In the genomic region with DNA sequence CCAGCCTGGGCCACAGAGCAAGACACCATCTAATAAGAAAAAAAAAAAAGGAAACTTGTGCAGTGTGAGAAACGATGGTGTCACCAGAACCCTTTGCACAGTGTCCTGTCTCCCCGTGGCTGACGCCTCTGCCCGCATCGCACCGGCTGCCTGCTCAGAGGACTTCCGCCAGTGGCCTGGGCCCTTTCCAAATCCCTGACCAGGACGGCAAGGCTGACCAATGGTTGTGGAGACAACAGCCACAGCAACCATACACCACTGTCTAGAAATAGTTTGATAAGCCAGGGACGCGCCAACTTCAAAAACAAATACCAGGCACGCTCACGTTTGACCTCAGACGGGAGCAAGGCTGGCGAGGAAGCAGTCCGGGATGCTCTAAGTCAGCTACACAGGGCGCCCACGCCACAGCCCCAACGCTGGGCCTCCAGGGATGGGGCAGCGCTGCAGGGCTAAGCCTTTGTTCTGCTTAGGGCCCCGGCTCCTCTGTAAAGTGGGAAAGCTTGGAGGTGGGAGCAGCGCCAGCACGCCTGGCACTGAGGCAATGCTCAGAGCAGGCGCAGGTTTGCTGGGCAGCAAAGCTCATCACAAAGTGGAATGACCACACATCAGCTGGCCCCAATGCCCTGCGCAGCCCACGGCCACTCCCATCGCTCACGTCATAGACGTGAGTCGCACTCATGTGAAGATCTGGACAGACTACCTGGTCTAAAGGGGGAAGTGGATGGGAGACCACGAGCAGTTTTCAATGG, we compare ENCODE assay signal across 17 cellular contexts. TPM values are rescaled to one million over a fixed set of nuclear protein-coding genes. Genes with fewer than 3 reads are reported as not detected.
A peak's percentile ranks its signal among the peaks of the same experiment; 100 is the strongest.
DNase-seq lines count a peak whose midpoint lies in the region; ATAC-seq and TF ChIP-seq lines count a peak whose summit lies in the region.
"Had no signal": no experiment of that assay in that cellular context is flagged by ENCODE, and none has a peak within 500 bp of the region (broad histone marks: within the 10 kb centered on the region; RNA-seq: fewer than 3 reads in every experiment).

No MANE protein-coding gene starts in this region.

- POLR2A ChIA-PET in WTC11 (lab: Charles Lee) = interaction anchor here (0.7 kb wide), 1 partner anchor 14 kb away, joined by 4 read pairs; no protein-coding TSS in a partner anchor

- no peak for TF ChIP-seq EP300 in ovary (IDR thresholded peaks at IDR 0.05)

- H3K4me1 ChIP-seq in ovary (ENCODE audit: insufficient read depth) = no peaks in the 10 kb centered on the region
- H3K4me1 ChIP-seq: tibial artery had no signal

- no peaks in the 10 kb centered on the region for H3K9me3 ChIP-seq in ovary
- H3K9me3 ChIP-seq: tibial artery had no signal

- WGBS in ovary, 3 donors = 75 to 91% (median 89%) methylated on average over 30 of the region's 30 CpGs

- DNase-seq in natural killer cell = no peak
- no peak for DNase-seq in natural killer cell treated with Interleukin-12 subunit alpha and Interleukin-12 subunit beta and Interleukin-15 and Interleukin-18, amount 100 ng/mL, for 72 hours (ENCODE audit: low spot score)
- no peak for DNase-seq in WTC11 (ENCODE audit: low spot score)
- peak; percentile 67 for DNase-seq in left cardiac atrium
- DNase-seq in NCI-H2171 (lab: John Stamatoyannopoulos, UW) = no peak
- DNase-seq in ovary = no peak
- no peak for DNase-seq in omental fat pad (ENCODE audit: low spot score)
- DNase-seq in activated T-helper 2 cell treated with anti-CD3 and anti-CD28 coated beads, Interferon-gamma antibody, Interleukin-2, Interleukin-4, amounts not matched to agents 10 μg/mL and 5 μg/mL and 100 μg/mL, durations not matched to agents 14 hours and 24 hours and 36 hours (ENCODE audit: low spot score) = no peak
- DNase-seq: activated CD4-positive, alpha-beta T cell treated with anti-CD3 and anti-CD28 coated beads, Interleukin-2, amount 10 ng/mL, durations not matched to agents 24 days and 14 days; NCI-H1417 treated with DMSO at 0.1 percent for 48 hours; NCI-H446 treated with DMSO at 0.1 percent for 48 hours; retina; stimulated activated CD4-positive, alpha-beta T cell treated with anti-CD3 and anti-CD28 coated beads, Interleukin-2, amount 100 ng/mL, for 24 hours; T1000; tibial artery had no signal

- ATAC-seq in natural killer cell (no peak), WTC11 (no peak), left cardiac atrium (peak; percentile 67 to 76), omental fat pad (ENCODE audit: low FRiP score) (no peak)
- ATAC-seq in natural killer cell treated with Interleukin-12 subunit alpha and Interleukin-12 subunit beta and Interleukin-15 and Interleukin-18, amount 100 ng/mL, for 72 hours = no peak
- ATAC-seq: naive thymus-derived CD8-positive, alpha-beta T cell had no signal

- peak overlapping the region; percentile 18 to 44 for H3K27ac Mint-ChIP-seq in natural killer cell
- H3K27ac Mint-ChIP-seq in natural killer cell treated with Interleukin-12 subunit alpha and Interleukin-12 subunit beta and Interleukin-15 and Interleukin-18, amount 100 ng/mL, for 72 hours = no peak overlapping the region
- peak overlapping the region; percentile 82; the same call in 1 of the 2 replicates for H3K27ac Mint-ChIP-seq in WTC11
- no peak overlapping the region for H3K27ac Mint-ChIP-seq in activated T-helper 2 cell treated with anti-CD3 and anti-CD28 coated beads, Interferon-gamma antibody, Interleukin-2, Interleukin-4, amounts not matched to agents 10 μg/mL and 5 μg/mL and 100 μg/mL, durations not matched to agents 14 hours and 24 hours and 36 hours
- H3K27ac Mint-ChIP-seq: activated CD4-positive, alpha-beta T cell treated with anti-CD3 and anti-CD28 coated beads, Interleukin-2, amount 10 ng/mL, durations not matched to agents 24 days and 14 days had no signal

- H3K4me1 Mint-ChIP-seq in natural killer cell (no peaks in the 10 kb centered on the region), WTC11 (no peaks in the 10 kb centered on the region)
- H3K4me1 Mint-ChIP-seq in natural killer cell treated with Interleukin-12 subunit alpha and Interleukin-12 subunit beta and Interleukin-15 and Interleukin-18, amount 100 ng/mL, for 72 hours (ENCODE audit: low read depth in 2 of 2) = peaks cover 6 to 9% of the 10 kb centered on the region in 2 donors
- no peaks in the 10 kb centered on the region for H3K4me1 Mint-ChIP-seq in activated T-helper 2 cell treated with anti-CD3 and anti-CD28 coated beads, Interferon-gamma antibody, Interleukin-2, Interleukin-4, amounts not matched to agents 10 μg/mL and 5 μg/mL and 100 μg/mL, durations not matched to agents 14 hours and 24 hours and 36 hours (ENCODE audit: low read depth)
- H3K4me1 Mint-ChIP-seq: naive thymus-derived CD8-positive, alpha-beta T cell had no signal

- no peak overlapping the region for H3K4me3 Mint-ChIP-seq in natural killer cell
- H3K4me3 Mint-ChIP-seq in natural killer cell treated with Interleukin-12 subunit alpha and Interleukin-12 subunit beta and Interleukin-15 and Interleukin-18, amount 100 ng/mL, for 72 hours = no peak overlapping the region
- H3K4me3 Mint-ChIP-seq in WTC11 = no peak overlapping the region
- no peak overlapping the region for H3K4me3 Mint-ChIP-seq in activated T-helper 2 cell treated with anti-CD3 and anti-CD28 coated beads, Interferon-gamma antibody, Interleukin-2, Interleukin-4, amounts not matched to agents 10 μg/mL and 5 μg/mL and 100 μg/mL, durations not matched to agents 14 hours and 24 hours and 36 hours (ENCODE audit: low read depth)
- H3K4me3 Mint-ChIP-seq: activated CD4-positive, alpha-beta T cell treated with anti-CD3 and anti-CD28 coated beads, Interleukin-2, amount 10 ng/mL, durations not matched to agents 24 days and 14 days; naive thymus-derived CD8-positive, alpha-beta T cell had no signal

- H3K27me3 Mint-ChIP-seq in natural killer cell (ENCODE audit: low read depth in 2 of 2) (no peaks in the 10 kb centered on the region), WTC11 (ENCODE audit: low read depth) (no peaks in the 10 kb centered on the region)
- H3K27me3 Mint-ChIP-seq in natural killer cell treated with Interleukin-12 subunit alpha and Interleukin-12 subunit beta and Interleukin-15 and Interleukin-18, amount 100 ng/mL, for 72 hours = no peaks in the 10 kb centered on the region
- no peaks in the 10 kb centered on the region for H3K27me3 Mint-ChIP-seq in activated T-helper 2 cell treated with anti-CD3 and anti-CD28 coated beads, Interferon-gamma antibody, Interleukin-2, Interleukin-4, amounts not matched to agents 10 μg/mL and 5 μg/mL and 100 μg/mL, durations not matched to agents 14 hours and 24 hours and 36 hours (ENCODE audit: low read depth)
- H3K27me3 Mint-ChIP-seq: activated CD4-positive, alpha-beta T cell treated with anti-CD3 and anti-CD28 coated beads, Interleukin-2, amount 10 ng/mL, durations not matched to agents 24 days and 14 days; naive thymus-derived CD8-positive, alpha-beta T cell had no signal

- H3K36me3 Mint-ChIP-seq in natural killer cell (peaks cover 16% of the 10 kb centered on the region), WTC11 (peaks cover 67% of the 10 kb centered on the region)
- peaks cover 7% of the 10 kb centered on the region for H3K36me3 Mint-ChIP-seq in natural killer cell treated with Interleukin-12 subunit alpha and Interleukin-12 subunit beta and Interleukin-15 and Interleukin-18, amount 100 ng/mL, for 72 hours
- H3K36me3 Mint-ChIP-seq in activated T-helper 2 cell treated with anti-CD3 and anti-CD28 coated beads, Interferon-gamma antibody, Interleukin-2, Interleukin-4, amounts not matched to agents 10 μg/mL and 5 μg/mL and 100 μg/mL, durations not matched to agents 14 hours and 24 hours and 36 hours (ENCODE audit: low read depth) = peaks cover 84% of the 10 kb centered on the region

- no peaks in the 10 kb centered on the region for H3K27me3 ChIP-seq in ovary
- H3K27me3 ChIP-seq: tibial artery had no signal

- TF ChIP-seq CTCF in natural killer cell (IDR thresholded peaks at IDR 0.05) = no peak
- TF ChIP-seq CTCF in WTC11 (IDR thresholded peaks at IDR 0.05) = no peak
- no peak for TF ChIP-seq CTCF in ovary (IDR thresholded peaks at IDR 0.05)
- no peak for TF ChIP-seq CTCF in omental fat pad (IDR thresholded peaks at IDR 0.05)

- intact Hi-C loops in natural killer cell (cut with micrococcal nuclease) (no loop called here), left cardiac atrium (cut with DNase I) (no loop called here), ovary (cut with DNase I) (no loop called here)
- intact Hi-C loops in activated T-helper 2 cell treated with anti-CD3 and anti-CD28 coated beads, Interferon-gamma antibody, Interleukin-2, Interleukin-4, amounts not matched to agents 10 μg/mL and 5 μg/mL and 100 μg/mL, durations not matched to agents 14 hours and 24 hours and 36 hours (cut with micrococcal nuclease) = no loop called here

- no peak overlapping the region for H3K27ac ChIP-seq in ovary
- H3K27ac ChIP-seq: tibial artery had no signal

- H3K36me3 ChIP-seq in ovary = no peaks in the 10 kb centered on the region

- no peak overlapping the region for H3K4me3 ChIP-seq in ovary
- H3K4me3 ChIP-seq: lung, tibial artery had no signal

- CTCF ChIA-PET in WTC11 (lab: Charles Lee) = no interaction called here

- no peaks in the 10 kb centered on the region for H3K9me3 Mint-ChIP-seq in natural killer cell
- no peaks in the 10 kb centered on the region for H3K9me3 Mint-ChIP-seq in natural killer cell treated with Interleukin-12 subunit alpha and Interleukin-12 subunit beta and Interleukin-15 and Interleukin-18, amount 100 ng/mL, for 72 hours
- no peaks in the 10 kb centered on the region for H3K9me3 Mint-ChIP-seq in WTC11
- H3K9me3 Mint-ChIP-seq in activated T-helper 2 cell treated with anti-CD3 and anti-CD28 coated beads, Interferon-gamma antibody, Interleukin-2, Interleukin-4, amounts not matched to agents 10 μg/mL and 5 μg/mL and 100 μg/mL, durations not matched to agents 14 hours and 24 hours and 36 hours = no peaks in the 10 kb centered on the region
- H3K9me3 Mint-ChIP-seq: activated CD4-positive, alpha-beta T cell treated with anti-CD3 and anti-CD28 coated beads, Interleukin-2, amount 10 ng/mL, durations not matched to agents 24 days and 14 days; naive thymus-derived CD8-positive, alpha-beta T cell had no signal

- no peak for TF ChIP-seq POLR2A in ovary (IDR thresholded peaks at IDR 0.05)

RNA-seq across cellular contexts. Expression of a gene that starts 12.5 kb away (rescaled TPM):
- total RNA-seq in natural killer cell (10 to 100 TPM; 19.7 to 30.2 (median 21.9) TPM), WTC11 (2021) (76.8 to 89.7 TPM (median 81.0 TPM) in 3 replicates), left cardiac atrium (10 to 100 TPM; 22.6 to 25.2 TPM), ovary (10 to 100 TPM; 15.6 to 33.9 (median 21.0) TPM), omental fat pad (10 to 100 TPM; 15.1 to 34.2 (median 19.3) TPM)
- 100 to 1,000 TPM in 1 of 2 donors, 10 to 100 TPM in 1; 54.9 to 114 TPM for total RNA-seq in natural killer cell treated with Interleukin-12 subunit alpha and Interleukin-12 subunit beta and Interleukin-15 and Interleukin-18, amount 100 ng/mL, for 72 hours
- polyA plus RNA-seq in ovary = 1 to 10 TPM; 8.0 to 9.0 TPM
- 78.6 and 80.7 TPM in 2 replicates for total RNA-seq in activated T-helper 2 cell treated with anti-CD3 and anti-CD28 coated beads, Interferon-gamma antibody, Interleukin-2, Interleukin-4, amounts not matched to agents 10 μg/mL and 5 μg/mL and 100 μg/mL, durations not matched to agents 14 hours and 24 hours and 36 hours

RNA-seq across cellular contexts. Expression of a gene that starts 35.8 kb away (rescaled TPM):
- total RNA-seq in natural killer cell (1 to 10 TPM; 3.6 to 6.2 (median 5.1) TPM), WTC11 (2021) (12.0 to 13.2 TPM (median 12.6 TPM) in 3 replicates), left cardiac atrium (10 to 100 TPM; 27.2 to 32.7 TPM), ovary (10 to 100 TPM; 23.6 to 45.0 (median 27.4) TPM), omental fat pad (10 to 100 TPM; 22.6 to 91.4 (median 31.9) TPM)
- 10 to 100 TPM in 1 of 2 donors, 1 to 10 TPM in 1; 9.6 to 22.2 TPM for total RNA-seq in natural killer cell treated with Interleukin-12 subunit alpha and Interleukin-12 subunit beta and Interleukin-15 and Interleukin-18, amount 100 ng/mL, for 72 hours
- 10 to 100 TPM; 12.4 to 37.1 TPM for polyA plus RNA-seq in ovary
- 19.1 and 23.2 TPM in 2 replicates for total RNA-seq in activated T-helper 2 cell treated with anti-CD3 and anti-CD28 coated beads, Interferon-gamma antibody, Interleukin-2, Interleukin-4, amounts not matched to agents 10 μg/mL and 5 μg/mL and 100 μg/mL, durations not matched to agents 14 hours and 24 hours and 36 hours

RNA-seq across cellular contexts. Expression of a gene that starts 36.0 kb away (rescaled TPM):
- 10 to 100 TPM; 58.7 to 66.0 (median 65.0) TPM for total RNA-seq in natural killer cell
- 100 to 1,000 TPM in 1 of 2 donors, 10 to 100 TPM in 1; 94.3 to 265 TPM for total RNA-seq in natural killer cell treated with Interleukin-12 subunit alpha and Interleukin-12 subunit beta and Interleukin-15 and Interleukin-18, amount 100 ng/mL, for 72 hours
- total RNA-seq in WTC11 (2021) = 120 to 144 TPM (median 126 TPM) in 3 replicates
- 10 to 100 TPM in 1 of 2 donors, 1 to 10 TPM in 1; 9.3 to 12.1 TPM for total RNA-seq in left cardiac atrium
- 10 to 100 TPM; 12.5 to 34.7 (median 27.3) TPM for total RNA-seq in ovary
- polyA plus RNA-seq in ovary = 10 to 100 TPM; 15.2 to 16.8 TPM
- total RNA-seq in omental fat pad = 10 to 100 TPM; 15.8 to 60.8 (median 27.1) TPM
- total RNA-seq in activated T-helper 2 cell treated with anti-CD3 and anti-CD28 coated beads, Interferon-gamma antibody, Interleukin-2, Interleukin-4, amounts not matched to agents 10 μg/mL and 5 μg/mL and 100 μg/mL, durations not matched to agents 14 hours and 24 hours and 36 hours = 152 and 159 TPM in 2 replicates

RNA-seq across cellular contexts. Expression of a gene that starts 38.4 kb away (rescaled TPM):
- total RNA-seq in natural killer cell (10 to 100 TPM; 67.3 to 86.4 (median 84.6) TPM), WTC11 (2021) (50.3 to 63.8 TPM (median 50.6 TPM) in 3 replicates), left cardiac atrium (10 to 100 TPM; 21.1 to 34.1 TPM), ovary (10 to 100 TPM; 39.2 to 82.0 (median 43.7) TPM), omental fat pad (100 to 1,000 TPM in 1 of 4 donors, 10 to 100 TPM in 3; 69.0 to 187 (median 76.7) TPM)
- total RNA-seq in natural killer cell treated with Interleukin-12 subunit alpha and Interleukin-12 subunit beta and Interleukin-15 and Interleukin-18, amount 100 ng/mL, for 72 hours = 100 to 1,000 TPM; 163 to 193 TPM
- 10 to 100 TPM; 30.5 to 34.0 TPM for polyA plus RNA-seq in ovary
- 143 and 152 TPM in 2 replicates for total RNA-seq in activated T-helper 2 cell treated with anti-CD3 and anti-CD28 coated beads, Interferon-gamma antibody, Interleukin-2, Interleukin-4, amounts not matched to agents 10 μg/mL and 5 μg/mL and 100 μg/mL, durations not matched to agents 14 hours and 24 hours and 36 hours

Comparison
In these comparisons a context has a peak if more than half of its experiments do, and no peak if none do; other contexts are left out.
1. H3K27ac Mint-ChIP-seq: peak in natural killer cell (2 of 2) and WTC11 (single experiment); none in natural killer cell treated with Interleukin-12 subunit alpha and Interleukin-12 subunit beta and Interleukin-15 and Interleukin-18, amount 100 ng/mL, for 72 hours (0 of 2) and activated T-helper 2 cell treated with anti-CD3 and anti-CD28 coated beads, Interferon-gamma antibody, Interleukin-2, Interleukin-4, amounts not matched to agents 10 μg/mL and 5 μg/mL and 100 μg/mL, durations not matched to agents 14 hours and 24 hours and 36 hours (single experiment).
2. ATAC-seq: peak in left cardiac atrium (2 of 2); none in natural killer cell (0 of 3), natural killer cell treated with Interleukin-12 subunit alpha and Interleukin-12 subunit beta and Interleukin-15 and Interleukin-18, amount 100 ng/mL, for 72 hours (0 of 2), WTC11 (single experiment) and omental fat pad (single experiment).